2 cellular contexts compared by ENCODE assay signal in genomic region chr19:46725859-46726393, GRCh38.
TF ChIP-seq lines count a peak whose summit lies in the region.

No MANE protein-coding gene starts in this region.

TF ChIP-seq in HEK293, 187 proteins besides CTCF, POLR2A, EP300 and RAD21:
- TF ChIP-seq KLF9 (tag by site-specific recombination; IDR thresholded peaks at IDR 0.05; ENCODE audit: low read depth) (no peak), GLI4 (tag by site-specific recombination; IDR thresholded peaks at IDR 0.05) (no peak), BCL11A (tag by site-specific recombination; IDR thresholded peaks at IDR 0.05; ENCODE audit: low read depth) (no peak), ZNF629 (tag by site-specific recombination; IDR thresholded peaks at IDR 0.05) (no peak), MZF1 (tag by site-specific recombination; IDR thresholded peaks at IDR 0.05; ENCODE audit: borderline replicate concordance) (no peak), ZNF16 (tag by site-specific recombination; IDR thresholded peaks at IDR 0.05; ENCODE audit: low read depth) (no peak), ZNF701 (tag by site-specific recombination; IDR thresholded peaks at IDR 0.05) (no peak), ZNF830 (tag by site-specific recombination; IDR thresholded peaks at IDR 0.05; ENCODE audit: low read depth) (no peak), ZNF664 (tag by site-specific recombination; IDR thresholded peaks at IDR 0.05) (no peak), ZNF580 (tag by site-specific recombination; IDR thresholded peaks at IDR 0.05) (no peak), ATF2 (tag by site-specific recombination; IDR thresholded peaks at IDR 0.05; ENCODE audit: low read depth) (no peak), ZNF837 (tag by site-specific recombination; IDR thresholded peaks at IDR 0.05) (no peak), ZNF792 (tag by site-specific recombination; IDR thresholded peaks at IDR 0.05) (no peak), ELK4 (IDR thresholded peaks at IDR 0.05; ENCODE audit: borderline replicate concordance, low read depth, low read length) (no peak), ZIC2 (tag by site-specific recombination; IDR thresholded peaks at IDR 0.05) (peak; percentile 82), ZNF112 (tag by site-specific recombination; IDR thresholded peaks at IDR 0.05) (no peak), MYNN (tag by site-specific recombination; IDR thresholded peaks at IDR 0.05; ENCODE audit: borderline replicate concordance) (no peak), GLIS1 (tag by site-specific recombination; IDR thresholded peaks at IDR 0.05) (peak; percentile 53), ZNF10 (tag by site-specific recombination; IDR thresholded peaks at IDR 0.05) (no peak), ZNF623 (tag by site-specific recombination; IDR thresholded peaks at IDR 0.05) (0 out of 2 replicates have a peak, but pooled peaks have one; percentile 41), PRDM6 (tag by site-specific recombination; IDR thresholded peaks at IDR 0.05) (no peak), OVOL3 (tag by site-specific recombination; IDR thresholded peaks at IDR 0.05) (no peak), ZEB2 (tag by site-specific recombination; IDR thresholded peaks at IDR 0.05) (no peak)
TF ChIP-seq in HEK293: peak in this region for 3.

TF ChIP-seq in H1, 55 proteins besides CTCF, POLR2A, EP300 and RAD21:
- TF ChIP-seq SIN3A (conservative IDR thresholded peaks at IDR 0.05 in 1 of 2, IDR thresholded peaks at IDR 0.05 in 1 of 2; ENCODE audit: low read depth in 1 of 2, low read length in 2 of 2) (no peak), HDAC2 (IDR thresholded peaks at IDR 0.05; ENCODE audit: borderline replicate concordance in 1 of 2, low read depth in 2 of 2, low read length in 2 of 2) (no peak), POU5F1 (IDR thresholded peaks at IDR 0.05; ENCODE audit: low read depth, low read length) (0 out of 2 replicates have a peak, but pooled peaks have one; percentile 21)
